16 cellular contexts compared by ENCODE assay signal in genomic region chr2:181751266-181752030, GRCh38.
DNase-seq lines count a peak whose midpoint lies in the region; ATAC-seq and TF ChIP-seq lines count a peak whose summit lies in the region.
"Had no signal": no experiment of that assay in that cellular context is flagged by ENCODE, and none has a peak within 500 bp of the region (broad histone marks: within the 10 kb centered on the region; RNA-seq: fewer than 3 reads in every experiment).

No MANE protein-coding gene starts in this region.

- H2BK15ac ChIP-seq in mesendoderm (replicated peaks; ENCODE audit: low read depth), result no peak overlapping the region

- CTCF ChIA-PET in HEK293 (lab: Yijun Ruan, JAX), result interaction anchor here (0.6 to 2.7 kb wide), 3 partner anchors 9 to 152 kb away, joined by 3 to 11 read pairs (median 9); no protein-coding TSS in a partner anchor

- H2AFZ ChIP-seq in GM23338, result peak overlapping the region; percentile 88; the same call in 1 of the 2 replicates

- TF ChIP-seq CTCF in GM23338 (conservative IDR thresholded peaks at IDR 0.05; ENCODE audit: low read depth in 2 of 2) (no peak), HEK293 (tag by site-specific recombination; IDR thresholded peaks at IDR 0.05) (no peak), tibial nerve (IDR thresholded peaks at IDR 0.05) (no peak), WERI-Rb-1 (IDR thresholded peaks at IDR 0.05; ENCODE audit: low read depth, low read length) (no peak)

- no peak overlapping the region for H3K4me3 ChIP-seq in GM23338
- H3K4me3 ChIP-seq in HEK293 (ENCODE audit: low read depth, low read length), result no peak overlapping the region
- H3K4me3 ChIP-seq in mesendoderm (ENCODE audit: low read length), result no peak overlapping the region
- H3K4me3 ChIP-seq in tibial nerve, result no peak overlapping the region
- no peak overlapping the region for H3K4me3 ChIP-seq in WERI-Rb-1 (ENCODE audit: low read depth, low read length)
- H3K4me3 ChIP-seq: BLaER1 had no signal

- POLR2A ChIA-PET in HEK293 (lab: Yijun Ruan, JAX), result no interaction called here

- H3K27me3 ChIP-seq in GM23338 (ENCODE audit: insufficient read depth) (no peaks in the 10 kb centered on the region), mesendoderm (ENCODE audit: insufficient read depth, low read length, poor library complexity) (no peaks in the 10 kb centered on the region), tibial nerve (no peaks in the 10 kb centered on the region), WERI-Rb-1 (ENCODE audit: insufficient read depth, low read depth, severe bottlenecking) (no peaks in the 10 kb centered on the region)
- H3K27me3 ChIP-seq: BLaER1 had no signal

- ATAC-seq in GM23338, result no peak

- H3K79me1 ChIP-seq in mesendoderm (ENCODE audit: low read length), result no peaks in the 10 kb centered on the region

- H3K27ac Mint-ChIP-seq in GM23338, result no peak overlapping the region
- H3K27ac Mint-ChIP-seq: CD4-positive, alpha-beta memory T cell; IgD-negative memory B cell had no signal

- H3K4ac ChIP-seq in mesendoderm (ENCODE audit: low read depth, low read length), result no peak overlapping the region

- H4K20me1 ChIP-seq in GM23338 (replicated peaks; ENCODE audit: insufficient read depth), result no peaks in the 10 kb centered on the region
- H4K20me1 ChIP-seq: BLaER1 had no signal

- H3K4me3 Mint-ChIP-seq in GM23338, result no peak overlapping the region
- H3K4me3 Mint-ChIP-seq: CD14-positive monocyte; CD4-positive, alpha-beta memory T cell; IgD-negative memory B cell had no signal

- 0 out of 3 replicates have a peak, but pooled peaks cover 2% of the 10 kb centered on the region for H3K9me3 Mint-ChIP-seq in GM23338
- H3K9me3 Mint-ChIP-seq: IgD-negative memory B cell had no signal

- no peak overlapping the region for H3K4me2 ChIP-seq in GM23338
- no peak overlapping the region for H3K4me2 ChIP-seq in mesendoderm (ENCODE audit: low read length)
- H3K4me2 ChIP-seq: BLaER1 had no signal

- H3K4me1 ChIP-seq in GM23338 (ENCODE audit: insufficient read depth) (no peaks in the 10 kb centered on the region), HEK293 (ENCODE audit: control insufficient read depth, insufficient read depth, low read length) (no peaks in the 10 kb centered on the region), mesendoderm (ENCODE audit: control insufficient read depth, low read depth, low read length) (peaks cover 3% of the 10 kb centered on the region), tibial nerve (peaks cover 0 to 23% (median 8%) of the 10 kb centered on the region in 4 donors)
- H3K4me1 ChIP-seq: BLaER1 had no signal

- H2BK5ac ChIP-seq in mesendoderm (ENCODE audit: low read length), result no peak overlapping the region

- H3K9me3 ChIP-seq in HEK293 (ENCODE audit: control insufficient read depth, insufficient read depth, low read depth, low read length) (peaks cover 2% of the 10 kb centered on the region; the same call in 1 of the 2 replicates), tibial nerve (no peaks in the 10 kb centered on the region), WERI-Rb-1 (ENCODE audit: severe bottlenecking) (no peaks in the 10 kb centered on the region)
- H3K9me3 ChIP-seq: BLaER1 had no signal

- no peak overlapping the region for H3K27ac ChIP-seq in GM23338 (ENCODE audit: low read depth)
- H3K27ac ChIP-seq in HEK293 (ENCODE audit: extremely low read depth, low read depth, low read length), result no peak overlapping the region
- no peak overlapping the region for H3K27ac ChIP-seq in mesendoderm (ENCODE audit: low read depth, low read length)
- peak overlapping the region in 3 of 4 donors; percentile 36 to 73 (median 43) for H3K27ac ChIP-seq in tibial nerve
- no peak overlapping the region for H3K27ac ChIP-seq in WERI-Rb-1
- H3K27ac ChIP-seq: BLaER1 had no signal

- no peak overlapping the region for H3K56ac ChIP-seq in mesendoderm (ENCODE audit: low read length)

- no peak overlapping the region for H2BK120ac ChIP-seq in mesendoderm (ENCODE audit: low read depth, low read length)

- no peaks in the 10 kb centered on the region for H3F3A ChIP-seq in GM23338 (replicated peaks; ENCODE audit: low read depth)

- 0 out of 2 replicates have a peak, but pooled peaks cover 7% of the 10 kb centered on the region for H3K9me2 ChIP-seq in GM23338 (ENCODE audit: insufficient read depth)

- H3K23ac ChIP-seq in mesendoderm (ENCODE audit: low read length), result no peak overlapping the region

- TF ChIP-seq EP300 in tibial nerve (IDR thresholded peaks at IDR 0.05), result no peak

- peaks cover 2% of the 10 kb centered on the region for H3K27me3 Mint-ChIP-seq in GM23338 (ENCODE audit: insufficient read depth, low read depth, poor library complexity)

- no peaks in the 10 kb centered on the region for H3K36me3 Mint-ChIP-seq in GM23338 (ENCODE audit: low read depth)
- H3K36me3 Mint-ChIP-seq: CD14-positive monocyte; CD4-positive, alpha-beta memory T cell had no signal

- peaks cover 6% of the 10 kb centered on the region for H3K4me1 Mint-ChIP-seq in GM23338
- H3K4me1 Mint-ChIP-seq: CD14-positive monocyte; CD4-positive, alpha-beta memory T cell; IgD-negative memory B cell had no signal

- peak overlapping the region; percentile 30 for H3K18ac ChIP-seq in mesendoderm (ENCODE audit: low read length)

- peak overlapping the region; percentile 14 for H2AK5ac ChIP-seq in mesendoderm (ENCODE audit: low read length)

- no peak overlapping the region for H4K8ac ChIP-seq in mesendoderm (ENCODE audit: low read depth, low read length)

- no peak overlapping the region for H4K5ac ChIP-seq in mesendoderm (ENCODE audit: low read length)

- WGBS in mesendoderm (ENCODE audit: extremely low coverage, insufficient coverage, low lambda C conversion rate), result no CpG with 5 or more reads among the region's 6 CpGs
- 81 to 89% methylated on average over 6 of the region's 6 CpGs for WGBS in tibial nerve, 2 donors

- H3K79me2 ChIP-seq in GM23338 (replicated peaks; ENCODE audit: insufficient read depth) (no peaks in the 10 kb centered on the region), mesendoderm (ENCODE audit: control insufficient read depth, insufficient read depth, low read length) (no peaks in the 10 kb centered on the region)

- H3K36me3 ChIP-seq in GM23338 (ENCODE audit: insufficient read depth) (no peaks in the 10 kb centered on the region), HEK293 (ENCODE audit: control insufficient read depth in 2 of 2, insufficient read depth in 1 of 2, low read length in 2 of 2) (no peaks in the 10 kb centered on the region), mesendoderm (ENCODE audit: control insufficient read depth, insufficient read depth, low read length) (no peaks in the 10 kb centered on the region), tibial nerve (no peaks in the 10 kb centered on the region), WERI-Rb-1 (no peaks in the 10 kb centered on the region)
- H3K36me3 ChIP-seq: BLaER1 had no signal

- no peak overlapping the region for H3K9ac ChIP-seq in mesendoderm (ENCODE audit: low read length)
- H3K9ac ChIP-seq: BLaER1 had no signal

- TF ChIP-seq POLR2A in tibial nerve (IDR thresholded peaks at IDR 0.05), result no peak

- no peak for DNase-seq in GM23338 (ENCODE audit: low spot score)
- DNase-seq in mesendoderm, result no peak
- no peak for DNase-seq in tibial nerve (ENCODE audit: low spot score in 2 of 2)
- no peak for DNase-seq in NOMO-1 (lab: John Stamatoyannopoulos, UW; ENCODE audit: unreplicated experiment in 2 of 2)
- DNase-seq in WERI-Rb-1, result no peak
- DNase-seq in NOMO-1 treated with dmso at 0.1 percent for 144 hours (lab: John Stamatoyannopoulos, UW; ENCODE audit: unreplicated experiment), result no peak
- DNase-seq: 8988T; Calu3; CD4-positive, alpha-beta memory T cell; DMS79 treated with DMSO at 0.1 percent for 48 hours; GF-D8; HCEC 1CT had no signal

TF ChIP-seq in GM23338, 12 proteins besides CTCF, POLR2A, EP300 and RAD21 (continues in another document):
- TF ChIP-seq STAT1 (IDR thresholded peaks at IDR 0.05; ENCODE audit: unreplicated experiment) (no peak), EZH2phosphoT487 (IDR thresholded peaks at IDR 0.05; ENCODE audit: unreplicated experiment) (no peak)

TF ChIP-seq in HEK293, 187 proteins besides CTCF, POLR2A, EP300 and RAD21:
- TF ChIP-seq OSR2 (tag by site-specific recombination; IDR thresholded peaks at IDR 0.05), result no peak
- peak; percentile 95 for TF ChIP-seq PRDM1 (tag by site-specific recombination; IDR thresholded peaks at IDR 0.05)
- no peak for TF ChIP-seq ZFP41 (tag by site-specific recombination; IDR thresholded peaks at IDR 0.05; ENCODE audit: borderline replicate concordance)
TF ChIP-seq in HEK293: peak in this region for 1.

Comparison
In these comparisons a context has a peak if more than half of its experiments do, and no peak if none do; other contexts are left out.
1. H3K27ac ChIP-seq: peak in tibial nerve (3 of 4); none in GM23338 (single experiment), HEK293 (single experiment), mesendoderm (single experiment) and WERI-Rb-1 (single experiment).